ENCODE assay signal across 8 cellular contexts in the genomic region with DNA sequence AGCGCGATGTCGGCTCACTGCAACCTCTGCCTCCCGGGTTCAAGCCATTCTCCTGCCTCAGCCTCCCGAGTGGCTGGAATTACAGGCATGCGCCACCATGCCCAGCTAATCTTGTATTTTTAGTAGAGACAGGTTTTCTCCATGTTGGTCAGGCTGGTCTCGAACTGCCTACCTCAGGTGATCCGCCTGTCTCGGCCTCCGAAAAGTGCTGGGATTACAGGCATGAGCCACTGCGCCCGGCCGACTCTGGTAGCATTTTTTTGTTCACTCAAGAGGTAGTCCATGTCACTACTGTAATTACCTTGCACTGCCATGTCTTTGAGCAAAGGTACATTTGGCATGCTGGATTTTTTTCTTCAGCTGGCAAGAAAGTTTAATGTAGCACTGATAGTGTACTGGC. TPM values are rescaled to one million over a fixed set of nuclear protein-coding genes. Genes with fewer than 3 reads are reported as not detected.
DNase-seq lines count a peak whose midpoint lies in the region; ATAC-seq, FAIRE-seq and TF ChIP-seq lines count a peak whose summit lies in the region.
"Not testable (repeated sequence)": the region's sequence is repeated elsewhere in the genome, so short reads cannot be mapped to it uniquely, and the experiment has no call there.

No MANE protein-coding gene starts in this region.

- dilution Hi-C loops in keratinocyte (cut with MboI; ENCODE audit: extremely low pct_ligation_motif_present, low sequenced_read_pairs) = not testable (repeated sequence)

- H3K36me3 ChIP-seq in BLaER1 = peaks cover 29% of the 10 kb centered on the region
- H3K36me3 ChIP-seq in endodermal cell (ENCODE audit: control insufficient read depth, insufficient read depth, low read length); keratinocyte (ENCODE audit: control insufficient read depth in 2 of 2, extremely low read depth in 1 of 2, insufficient read depth in 2 of 2, low read length in 2 of 2); osteoblast (ENCODE audit: insufficient read depth, low read length); subcutaneous abdominal adipose tissue (ENCODE audit: control insufficient read depth in 5 of 5, insufficient read depth in 5 of 5, low read length in 5 of 5): not testable (repeated sequence)

- not testable (repeated sequence) for H3K9me1 ChIP-seq in keratinocyte (ENCODE audit: control insufficient read depth, extremely low read depth, insufficient read depth, low read length)

- peak overlapping the region; percentile 82 for H3K4me2 ChIP-seq in BLaER1
- H3K4me2 ChIP-seq in keratinocyte (ENCODE audit: control insufficient read depth, extremely low read depth, insufficient read depth, low read depth, low read length) = peak overlapping the region; percentile 96
- peak overlapping the region; percentile 99 for H3K4me2 ChIP-seq in osteoblast (ENCODE audit: insufficient read depth, low read length)

- H3K4me1 ChIP-seq in BLaER1 (peaks cover 46% of the 10 kb centered on the region), keratinocyte (ENCODE audit: control insufficient read depth, extremely low read depth, insufficient read depth, low read length) (peaks cover 19% of the 10 kb centered on the region), osteoblast (ENCODE audit: insufficient read depth, low read length) (peaks cover 35% of the 10 kb centered on the region), subcutaneous abdominal adipose tissue (ENCODE audit: control insufficient read depth in 5 of 5, insufficient read depth in 5 of 5, low read length in 5 of 5) (peaks cover 4 to 72% (median 63%) of the 10 kb centered on the region in 5 donors)
- not testable (repeated sequence) for H3K4me1 ChIP-seq in endodermal cell (ENCODE audit: control insufficient read depth, insufficient read depth, low read length)

- H3K9me3 ChIP-seq in BLaER1; T-helper 17 cell (ENCODE audit: control insufficient read depth, low read length, poor library complexity, severe bottlenecking); endodermal cell (ENCODE audit: control insufficient read depth, low read length); keratinocyte (ENCODE audit: control insufficient read depth, low read depth, low read length); osteoblast (ENCODE audit: low read depth, low read length); subcutaneous abdominal adipose tissue (ENCODE audit: control insufficient read depth in 5 of 5, low read length in 5 of 5): not testable (repeated sequence)

- not testable (repeated sequence) for TF ChIP-seq CTCF in endodermal cell (conservative IDR thresholded peaks at IDR 0.05); keratinocyte (optimal IDR thresholded peaks at IDR 0.05 in 1 of 3, IDR thresholded peaks at IDR 0.05 in 1 of 3, conservative IDR thresholded peaks at IDR 0.05 in 1 of 3; ENCODE audit: extremely low read depth in 1 of 3, insufficient read depth in 2 of 3, low read length in 3 of 3); osteoblast (IDR thresholded peaks at IDR 0.05; ENCODE audit: extremely low read depth, low read depth, low read length)

- H3K4me3 ChIP-seq in BLaER1; osteoblast (ENCODE audit: insufficient read depth, low read length): not testable (repeated sequence)
- H3K4me3 ChIP-seq in endodermal cell (ENCODE audit: low read length) (peak overlapping the region; percentile 93), keratinocyte (ENCODE audit: control insufficient read depth in 2 of 3, extremely low read depth in 1 of 3, insufficient read depth in 2 of 3, low read depth in 1 of 3, low read length in 3 of 3) (peak overlapping the region in 1 of 3 experiments; percentile 85), subcutaneous abdominal adipose tissue (ENCODE audit: low read depth in 1 of 5, low read length in 5 of 5) (peak overlapping the region in 1 of 5 donors; percentile 41)

- H4K20me1 ChIP-seq in BLaER1 (peaks cover 74% of the 10 kb centered on the region), keratinocyte (ENCODE audit: control insufficient read depth, extremely low read depth, insufficient read depth, low read length) (peaks cover 42% of the 10 kb centered on the region), osteoblast (ENCODE audit: insufficient read depth, low read length) (peaks cover 68% of the 10 kb centered on the region)

- DNase-seq in T-helper 17 cell; activated naive CD8-positive, alpha-beta T cell treated with anti-CD3 and anti-CD28 coated beads for 36 hours; endodermal cell; keratinocyte (ENCODE audit: low read depth, low spot score); osteoblast (ENCODE audit: insufficient read length, low spot score, missing footprints): not testable (repeated sequence)

- H3K27ac ChIP-seq in BLaER1; endodermal cell (ENCODE audit: low read depth, low read length); osteoblast (ENCODE audit: low read depth, low read length): not testable (repeated sequence)
- H3K27ac ChIP-seq in keratinocyte (ENCODE audit: control insufficient read depth, insufficient read depth, low read length) (peak overlapping the region; percentile 97), subcutaneous abdominal adipose tissue (ENCODE audit: low read depth, low read length) (peak overlapping the region; percentile 99)

- peaks cover 57 to 63% (median 59%) of the 10 kb centered on the region in 3 donors for H3K4me1 Mint-ChIP-seq in IgD-negative memory B cell
- H3K4me1 Mint-ChIP-seq in T-helper 17 cell = peaks cover 52% of the 10 kb centered on the region
- H3K4me1 Mint-ChIP-seq in activated naive CD8-positive, alpha-beta T cell treated with anti-CD3 and anti-CD28 coated beads for 36 hours = peaks cover 69% of the 10 kb centered on the region
- H3K4me1 Mint-ChIP-seq in endodermal cell = peaks cover 50% of the 10 kb centered on the region

- H2AFZ ChIP-seq in keratinocyte (ENCODE audit: control insufficient read depth, low read length); osteoblast (ENCODE audit: low read length): not testable (repeated sequence)

- H3K9me3 Mint-ChIP-seq in IgD-negative memory B cell; activated naive CD8-positive, alpha-beta T cell treated with anti-CD3 and anti-CD28 coated beads for 36 hours; endodermal cell: not testable (repeated sequence)

- H3K27ac Mint-ChIP-seq in IgD-negative memory B cell = peak overlapping the region in 1 of 3 donors; percentile 96
- peak overlapping the region; percentile 90 for H3K27ac Mint-ChIP-seq in T-helper 17 cell
- not testable (repeated sequence) for H3K27ac Mint-ChIP-seq in activated naive CD8-positive, alpha-beta T cell treated with anti-CD3 and anti-CD28 coated beads for 36 hours; endodermal cell

- H3K36me3 Mint-ChIP-seq in IgD-negative memory B cell; T-helper 17 cell (ENCODE audit: low read depth): not testable (repeated sequence)
- peaks cover 44% of the 10 kb centered on the region for H3K36me3 Mint-ChIP-seq in activated naive CD8-positive, alpha-beta T cell treated with anti-CD3 and anti-CD28 coated beads for 36 hours
- H3K36me3 Mint-ChIP-seq in endodermal cell (ENCODE audit: low read depth) = peaks cover 12% of the 10 kb centered on the region

- H3K79me2 ChIP-seq in keratinocyte (ENCODE audit: control insufficient read depth, insufficient read depth, low read length) (peaks cover 74% of the 10 kb centered on the region), osteoblast (ENCODE audit: insufficient read depth, low read length) (peaks cover 80% of the 10 kb centered on the region)

- H3K9ac ChIP-seq in BLaER1 = peak overlapping the region; percentile 96; the same call in 1 of the 2 replicates
- not testable (repeated sequence) for H3K9ac ChIP-seq in endodermal cell (ENCODE audit: extremely low read depth, low read length, poor library complexity, severe bottlenecking)
- H3K9ac ChIP-seq in keratinocyte (ENCODE audit: control insufficient read depth, extremely low read depth, insufficient read depth, low read length) = peak overlapping the region; percentile 18
- peak overlapping the region in 1 of 5 donors; percentile 89 for H3K9ac ChIP-seq in subcutaneous abdominal adipose tissue (ENCODE audit: low read length in 5 of 5)

- ATAC-seq in T-helper 17 cell = not testable (repeated sequence)

- not testable (repeated sequence) for H3K27me3 Mint-ChIP-seq in IgD-negative memory B cell; T-helper 17 cell; activated naive CD8-positive, alpha-beta T cell treated with anti-CD3 and anti-CD28 coated beads for 36 hours; endodermal cell (ENCODE audit: insufficient read depth)

- peak overlapping the region in 3 of 4 donors; percentile 57 to 71 (median 68) for H3K4me3 Mint-ChIP-seq in IgD-negative memory B cell
- H3K4me3 Mint-ChIP-seq in T-helper 17 cell = peak overlapping the region; percentile 33
- H3K4me3 Mint-ChIP-seq in activated naive CD8-positive, alpha-beta T cell treated with anti-CD3 and anti-CD28 coated beads for 36 hours = peak overlapping the region; percentile 41
- H3K4me3 Mint-ChIP-seq in endodermal cell = not testable (repeated sequence)

- H3K27me3 ChIP-seq in BLaER1; endodermal cell (ENCODE audit: control insufficient read depth, insufficient read depth, low read length, poor library complexity, severe bottlenecking); keratinocyte (ENCODE audit: control insufficient read depth, extremely low read depth, insufficient read depth, low read length); osteoblast (ENCODE audit: insufficient read depth, low read length); subcutaneous abdominal adipose tissue (ENCODE audit: control insufficient read depth in 5 of 5, insufficient read depth in 4 of 5, low read length in 5 of 5): not testable (repeated sequence)

- 92 to 94% methylated on average over 13 of the region's 13 CpGs for WGBS in endodermal cell (ENCODE audit: insufficient coverage in 1 of 2, insufficient read length in 1 of 2), 2 experiments

- FAIRE-seq in keratinocyte (lab: Jason Lieb, UNC) = not testable (repeated sequence)

RNA-seq across cellular contexts. Expression of gene RAB7A, which starts 2.5 kb away (rescaled TPM):
- polyA plus RNA-seq in IgD-negative memory B cell = 162 TPM
- 100 to 1,000 TPM; 145 to 166 TPM for total RNA-seq in T-helper 17 cell
- 100 to 1,000 TPM; 260 to 278 TPM for total RNA-seq in activated naive CD8-positive, alpha-beta T cell treated with anti-CD3 and anti-CD28 coated beads for 36 hours
- total RNA-seq in endodermal cell = 100 to 1,000 TPM; 166 to 194 TPM
- polyA plus RNA-seq in endodermal cell (2013, experiment 1 of 2) = 130 TPM
- polyA plus RNA-seq in endodermal cell (2013, experiment 2 of 2) = 118 TPM
- polyA plus RNA-seq in keratinocyte = 358 to 416 TPM (median 364 TPM) in 3 replicates
- polyA plus RNA-seq in keratinocyte (2011; ENCODE audit: low read depth) = 1,127 TPM
- polyA plus RNA-seq in keratinocyte (2011; cell fraction: cytosol; rRNA removed) = 365 and 582 TPM in 2 replicates
- 384 and 396 TPM in 2 replicates for polyA plus RNA-seq in keratinocyte (2011; cell fraction: nucleus; rRNA removed)
- 255 and 352 TPM in 2 replicates for polyA plus RNA-seq in keratinocyte (2012; ENCODE audit: low replicate concordance)
- 220 to 415 TPM (median 235 TPM) in 3 replicates for polyA minus RNA-seq in keratinocyte
- 156 TPM for polyA minus RNA-seq in keratinocyte (2011; cell fraction: cytosol; rRNA and poly(A)+ RNA removed)
- 87.3 and 180 TPM in 2 replicates for polyA minus RNA-seq in keratinocyte (2011; cell fraction: nucleus; rRNA and poly(A)+ RNA removed)
- 86.0 and 86.1 TPM in 2 replicates for total RNA-seq in osteoblast
